24 cellular contexts compared by ENCODE assay signal in the genomic region with DNA sequence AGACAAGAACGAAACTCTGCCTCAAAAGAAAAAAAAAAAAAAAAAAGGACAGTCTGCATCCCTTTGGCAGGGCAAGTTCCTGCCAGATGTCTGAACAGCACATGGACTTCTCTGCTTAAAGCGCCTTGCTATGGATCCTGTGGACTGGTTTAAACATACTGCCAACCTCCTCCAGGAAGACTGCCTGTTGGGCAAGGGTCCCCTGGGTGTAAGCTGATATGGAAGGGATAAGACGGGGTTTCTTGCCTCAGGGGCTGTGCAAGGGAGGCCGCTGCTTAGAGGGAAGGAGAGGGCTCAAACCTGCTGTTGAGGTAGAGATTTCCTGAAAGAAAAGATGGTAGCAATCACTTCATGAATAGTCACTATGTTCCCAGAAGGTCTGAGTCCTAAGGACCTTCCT.
"Had no signal": no experiment of that assay in that cellular context is flagged by ENCODE, and none has a peak within 500 bp of the region (broad histone marks: within the 10 kb centered on the region; RNA-seq: fewer than 3 reads in every experiment).

No MANE protein-coding gene starts in this region.

- H3K4me3 Mint-ChIP-seq: activated CD4-positive, alpha-beta memory T cell treated with anti-CD3 and anti-CD28 coated beads, Interleukin-2, amount 10 ng/mL, durations not matched to agents 7 days and 5 days; activated naive CD8-positive, alpha-beta T cell treated with anti-CD3 and anti-CD28 coated beads, Interleukin-2, amount 10 ng/mL, durations not matched to agents 7 days and 5 days; activated T-helper 17 cell treated with anti-CD3 and anti-CD28 coated beads, Interleukin-2, amount 50 U/mL, for 72 hours; WTC11 had no signal

- DNase-seq: activated CD4-positive, alpha-beta memory T cell treated with anti-CD3 and anti-CD28 coated beads, Interleukin-2, amount 10 ng/mL, durations not matched to agents 7 days and 5 days; activated CD4-positive, alpha-beta T cell treated with anti-CD3 and anti-CD28 coated beads for 4 hours; activated naive CD4-positive, alpha-beta T cell treated with Interleukin-2 at 50 U/mL for 16 hours; activated naive CD8-positive, alpha-beta T cell treated with anti-CD3 and anti-CD28 coated beads, Interleukin-2, amount 10 ng/mL, durations not matched to agents 7 days and 5 days; activated T-cell treated with anti-CD3 and anti-CD28 coated beads, Interleukin-2, amount 50 U/mL, for 1 hour; amygdala; dermis blood vessel endothelial cell; effector memory CD4-positive, alpha-beta T cell; esophagus squamous epithelium; foreskin keratinocyte; hypothalamus; kidney; occipital lobe; stimulated activated CD4-positive, alpha-beta T cell treated with anti-CD3 and anti-CD28 coated beads, Interleukin-12 subunit alpha, Interleukin-12 subunit beta, amount 100 ng/mL, for 4 hours; stimulated activated CD4-positive, alpha-beta T cell treated with anti-CD3 and anti-CD28 coated beads, Interleukin-1b, Interleukin-23, amount 100 ng/mL, for 48 hours; stimulated activated naive CD8-positive, alpha-beta T cell treated with anti-CD3 and anti-CD28 coated beads, Interleukin-15, Interleukin-2, amounts not matched to agents 100 U/mL and 50 U/mL, for 24 hours; substantia nigra; tibial artery; uterus had no signal

- H3K36me3 ChIP-seq: cardiac muscle cell, esophagus squamous epithelium, tibial artery, uterus had no signal

- H3K9me3 ChIP-seq: esophagus squamous epithelium, tibial artery, uterus had no signal

- ATAC-seq: activated T-helper 17 cell treated with anti-CD3 and anti-CD28 coated beads, Interleukin-2, amount 50 U/mL, for 72 hours; foreskin keratinocyte; left lobe of liver; stimulated activated naive CD8-positive, alpha-beta T cell treated with anti-CD3 and anti-CD28 coated beads, Interleukin-15, Interleukin-2, amounts not matched to agents 100 U/mL and 50 U/mL, for 24 hours; WTC11 had no signal

- H3K4me3 ChIP-seq: cardiac muscle cell, esophagus squamous epithelium, lung, tibial artery, uterus had no signal

- H3K4me1 ChIP-seq: uterus had no signal

- H3K9me3 Mint-ChIP-seq: activated CD4-positive, alpha-beta memory T cell treated with anti-CD3 and anti-CD28 coated beads, Interleukin-2, amount 10 ng/mL, durations not matched to agents 7 days and 5 days; activated naive CD8-positive, alpha-beta T cell treated with anti-CD3 and anti-CD28 coated beads, Interleukin-2, amount 10 ng/mL, durations not matched to agents 7 days and 5 days; WTC11 had no signal

- H3K27ac ChIP-seq: cardiac muscle cell, esophagus squamous epithelium, foreskin keratinocyte, tibial artery, uterus had no signal

- H3K4me1 Mint-ChIP-seq: activated T-helper 17 cell treated with anti-CD3 and anti-CD28 coated beads, Interleukin-2, amount 50 U/mL, for 72 hours had no signal

- H3K27ac Mint-ChIP-seq: activated CD4-positive, alpha-beta memory T cell treated with anti-CD3 and anti-CD28 coated beads, Interleukin-2, amount 10 ng/mL, durations not matched to agents 7 days and 5 days; activated naive CD8-positive, alpha-beta T cell treated with anti-CD3 and anti-CD28 coated beads, Interleukin-2, amount 10 ng/mL, durations not matched to agents 7 days and 5 days; activated T-helper 17 cell treated with anti-CD3 and anti-CD28 coated beads, Interleukin-2, amount 50 U/mL, for 72 hours; WTC11 had no signal
